ENCODE assay signal across 8 cellular contexts in genomic region chr17:15262291-15263205, GRCh38. TPM values are rescaled to one million over a fixed set of nuclear protein-coding genes. Genes with fewer than 3 reads are reported as not detected.
A peak's percentile ranks its signal among the peaks of the same experiment; 100 is the strongest.
DNase-seq lines count a peak whose midpoint lies in the region; ATAC-seq and TF ChIP-seq lines count a peak whose summit lies in the region.

No MANE protein-coding gene starts in this region.

- peak; percentile 31 for TF ChIP-seq CTCF in AG10803 (conservative IDR thresholded peaks at IDR 0.05; ENCODE audit: low read length)
- peak; percentile 32; the same call in 1 of the 2 replicates for TF ChIP-seq CTCF in IMR-90 (conservative IDR thresholded peaks at IDR 0.05; ENCODE audit: low read depth, low read length)
- no peak for TF ChIP-seq CTCF in body of pancreas (IDR thresholded peaks at IDR 0.05)
- peak; percentile 29 for TF ChIP-seq CTCF in retinal pigment epithelial cell (conservative IDR thresholded peaks at IDR 0.05; ENCODE audit: low read depth, low read length)

- H4K91ac ChIP-seq in IMR-90 (ENCODE audit: insufficient read depth, low read depth, low read length) = peak overlapping the region; percentile 86

- no TSS peak for BruUV-seq in IMR-90 (replicated peaks; lab: Mats Ljungman, UMichigan)

- H2BK120ac ChIP-seq in IMR-90 (ENCODE audit: low read depth, low read length) = peak overlapping the region; percentile 93

- H4K20me1 ChIP-seq in IMR-90 (ENCODE audit: insufficient read depth, low read length) = peaks cover 22% of the 10 kb centered on the region; the same call in 1 of the 2 replicates

- H3K36me3 ChIP-seq in IMR-90 (ENCODE audit: control insufficient read depth, insufficient read depth, low read length) (peaks cover 18% of the 10 kb centered on the region), body of pancreas (replicated peaks in 1 of 2; ENCODE audit: insufficient read depth in 1 of 2, low read depth in 2 of 2) (no peaks in the 10 kb centered on the region), iPS DF 6.9 (ENCODE audit: control insufficient read depth, insufficient read depth, low read length) (no peaks in the 10 kb centered on the region)

- ATAC-seq in IMR-90 (ENCODE audit: low read depth) (peak; percentile 77), body of pancreas (peak; percentile 51)

- H3K4me2 ChIP-seq in IMR-90 (ENCODE audit: low read depth, low read length) = peak overlapping the region; percentile 87

- H2BK15ac ChIP-seq in IMR-90 (ENCODE audit: low read depth, low read length) = peak overlapping the region; percentile 71; the same call in 1 of the 3 replicates

- H4K5ac ChIP-seq in IMR-90 (ENCODE audit: low read depth, low read length) = peak overlapping the region; percentile 70

- peak overlapping the region; percentile 46 for H2AK5ac ChIP-seq in IMR-90 (ENCODE audit: low read depth, low read length)

- H3K79me1 ChIP-seq in IMR-90 (ENCODE audit: low read depth in 1 of 2, low read length in 2 of 2) = peaks cover 17 to 34% of the 10 kb centered on the region in 2 experiments; a peak in 3 of 4 replicates

- peak overlapping the region; percentile 28 for H2BK5ac ChIP-seq in IMR-90 (ENCODE audit: low read depth, low read length, poor library complexity, severe bottlenecking)

- intact Hi-C loops in IMR-90 (cut with micrococcal nuclease) = loop anchor here (1.0 to 10.0 kb wide), 6 partner anchors 11 to 172 kb away; partner anchors contain the start of gene TEKT3
- intact Hi-C loops in body of pancreas (cut with DNase I) = no loop called here

- H3K18ac ChIP-seq in IMR-90 (ENCODE audit: low read depth, low read length) = peak overlapping the region; percentile 81

- POLR2A ChIA-PET in IMR-90 (lab: Charles Lee; ENCODE audit: unreplicated experiment) = interaction anchor here (0.5 to 1.6 kb wide), 4 partner anchors 115 to 240 kb away, joined by 3 to 4 read pairs (median 4); no protein-coding TSS in a partner anchor

- DNase-seq in AG10803 (ENCODE audit: low read depth) = peak; percentile 94
- peak; percentile 83 for DNase-seq in IMR-90
- DNase-seq in body of pancreas = peak; percentile 51 to 78 (median 64)
- no peak for DNase-seq in iPS DF 6.9 (ENCODE audit: low read depth, low spot score)
- DNase-seq in retinal pigment epithelial cell (ENCODE audit: low read depth) = peak; percentile 78
- no peak for DNase-seq in KBM-7
- DNase-seq in NCI-H2171 (lab: John Stamatoyannopoulos, UW) = no peak
- DNase-seq in T-helper 9 cell = no peak

- TF ChIP-seq POLR2A in IMR-90 (IDR thresholded peaks at IDR 0.05; ENCODE audit: low read depth, low read length) (peak; percentile 74), body of pancreas (IDR thresholded peaks at IDR 0.05) (peak in 2 of 3 donors; percentile 29 to 47)

- peak overlapping the region; percentile 95 for H3K14ac ChIP-seq in IMR-90 (replicated peaks; ENCODE audit: low read depth, low read length)

- dilution Hi-C loops in IMR-90 (cut with HindIII; ENCODE audit: low sequenced_read_pairs, unreplicated experiment) = no loop called here

- peak overlapping the region; percentile 67 for H2BK20ac ChIP-seq in IMR-90 (ENCODE audit: low read depth, low read length)

- CTCF ChIA-PET in IMR-90 (lab: Yijun Ruan, JAX) = interaction anchor here (0.6 to 1.9 kb wide), 6 partner anchors 10 to 240 kb away, joined by 3 to 17 read pairs (median 5); no protein-coding TSS in a partner anchor

- WGBS in IMR-90 (ENCODE audit: extremely low coverage in 2 of 2, insufficient read length in 1 of 2), 2 experiments = 0% methylated on average over 24 of the region's 60 CpGs; no CpG with 5 or more reads in 1 of the 2 experiments
- 2 to 3% methylated on average over 28 to 60 of the region's 60 CpGs for WGBS in body of pancreas, 2 donors
- no CpG with 5 or more reads among the region's 60 CpGs for WGBS in iPS DF 6.9 (ENCODE audit: insufficient coverage, insufficient read length)

- in situ Hi-C loops in IMR-90 (cut with MboI; ENCODE audit: low sequenced_read_pairs) (loop anchor here (10.0 to 25.0 kb wide), 3 partner anchors 172 to 700 kb away; no protein-coding TSS in a partner anchor), KBM-7 (cut with MboI; ENCODE audit: low pct_unique_long_range_greater_than_20kb, low sequenced_read_pairs) (no loop called here)

- peak overlapping the region; percentile 82; the same call in 1 of the 2 replicates for H3K56ac ChIP-seq in IMR-90 (ENCODE audit: extremely low read depth, insufficient read depth, low read length)

- H3K4me1 ChIP-seq in IMR-90 (ENCODE audit: control insufficient read depth, insufficient read depth, low read length) (peaks cover 5% of the 10 kb centered on the region), body of pancreas (peaks cover 56% of the 10 kb centered on the region), iPS DF 6.9 (ENCODE audit: control insufficient read depth, insufficient read depth, low read length) (peaks cover 2% of the 10 kb centered on the region; the same call in 1 of the 2 replicates)

- H2AK9ac ChIP-seq in IMR-90 (replicated peaks; ENCODE audit: low read depth, low read length, poor library complexity) = peak overlapping the region; percentile 59

- TF ChIP-seq RAD21 in IMR-90 (IDR thresholded peaks at IDR 0.05; ENCODE audit: low read length) = no peak

- H3K9me1 ChIP-seq in IMR-90 (ENCODE audit: insufficient read depth, low read length) = peaks cover 12% of the 10 kb centered on the region; the same call in 1 of the 2 replicates

- H3K9ac ChIP-seq in IMR-90 (ENCODE audit: low read depth, low read length) = peak overlapping the region; percentile 98

- H3K27me3 ChIP-seq in IMR-90 (ENCODE audit: control insufficient read depth, insufficient read depth, low read length) (peaks cover 29% of the 10 kb centered on the region), body of pancreas (peaks cover 0 to 12% of the 10 kb centered on the region in 2 donors), iPS DF 6.9 (ENCODE audit: control insufficient read depth, insufficient read depth, low read length) (peaks cover 46% of the 10 kb centered on the region)

- H3K4me3 ChIP-seq in AG10803 (ENCODE audit: low read length) (peak overlapping the region; percentile 98), IMR-90 (ENCODE audit: insufficient read depth, low read depth, low read length) (peak overlapping the region; percentile 76), body of pancreas (no peak overlapping the region), iPS DF 6.9 (ENCODE audit: low read length) (peak overlapping the region; percentile 24; the same call in 1 of the 2 replicates), retinal pigment epithelial cell (ENCODE audit: low read length) (peak overlapping the region; percentile 81)

- H3K4ac ChIP-seq in IMR-90 (ENCODE audit: low read depth, low read length) = peak overlapping the region; percentile 95

- no peaks in the 10 kb centered on the region for H3K9me3 ChIP-seq in IMR-90 (ENCODE audit: control insufficient read depth, insufficient read depth, low read length)
- no peaks in the 10 kb centered on the region for H3K9me3 ChIP-seq in body of pancreas
- no peaks in the 10 kb centered on the region for H3K9me3 ChIP-seq in iPS DF 6.9 (ENCODE audit: control insufficient read depth, insufficient read depth, low read length)

- peak overlapping the region; percentile 88 for H3K27ac ChIP-seq in IMR-90 (ENCODE audit: insufficient read depth, low read length)
- peak overlapping the region; percentile 34 to 81 (median 65) for H3K27ac ChIP-seq in body of pancreas
- H3K27ac ChIP-seq in iPS DF 6.9 (ENCODE audit: low read length) = no peak overlapping the region

- peak overlapping the region; percentile 95 for H3K23ac ChIP-seq in IMR-90 (ENCODE audit: low read depth, low read length)

- H4K8ac ChIP-seq in IMR-90 (ENCODE audit: low read depth in 2 of 2, low read length in 2 of 2) = peak overlapping the region; percentile 78 to 91

- H2AFZ ChIP-seq in IMR-90 (replicated peaks; ENCODE audit: low read length, poor library complexity) = peak overlapping the region; percentile 95

TF ChIP-seq in IMR-90, 13 proteins besides CTCF, POLR2A, EP300 and RAD21:
- TF ChIP-seq MAZ (IDR thresholded peaks at IDR 0.05; ENCODE audit: borderline replicate concordance, low read depth, low read length) = peak; percentile 83; the same call in 1 of the 2 replicates
- TF ChIP-seq MXI1 (IDR thresholded peaks at IDR 0.05; ENCODE audit: borderline replicate concordance, low read depth, low read length) = peak; percentile 72; the same call in 1 of the 2 replicates
- TF ChIP-seq SMC3 (IDR thresholded peaks at IDR 0.05; ENCODE audit: low read depth, low read length) = no peak
TF ChIP-seq in IMR-90: peak in this region for 2.

RNA-seq across cellular contexts. Expression of gene PMP22, which starts 2.6 kb away (rescaled TPM):
- total RNA-seq in IMR-90 (2012; rRNA removed) (33.5 and 39.2 TPM in 2 replicates), body of pancreas (10 to 100 TPM; 23.1 to 53.1 TPM)
- polyA plus RNA-seq in IMR-90 (2012; rRNA removed) = 72.8 and 79.3 TPM in 2 replicates
- polyA plus RNA-seq in IMR-90 (2012; cell fraction: cytosol; rRNA removed) = 40.7 and 76.8 TPM in 2 replicates
- polyA plus RNA-seq in IMR-90 (2012; cell fraction: nucleus; rRNA removed; ENCODE audit: low replicate concordance) = 20.7 and 30.4 TPM in 2 replicates

Comparison
In these comparisons a context has a peak if more than half of its experiments do, and no peak if none do; other contexts are left out.
1. DNase-seq: peak in AG10803 (single experiment), IMR-90 (single experiment), body of pancreas (4 of 4) and retinal pigment epithelial cell (single experiment); none in iPS DF 6.9 (single experiment), KBM-7 (single experiment), NCI-H2171 (single experiment) and T-helper 9 cell (single experiment).
2. H3K4me3 ChIP-seq: peak in AG10803 (single experiment), IMR-90 (single experiment), iPS DF 6.9 (single experiment) and retinal pigment epithelial cell (single experiment); none in body of pancreas (0 of 2).
3. CTCF ChIP-seq: peak in AG10803 (single experiment), IMR-90 (single experiment) and retinal pigment epithelial cell (single experiment); none in body of pancreas (0 of 7).